ENCODE assay signal across 28 cellular contexts in the genomic region with DNA sequence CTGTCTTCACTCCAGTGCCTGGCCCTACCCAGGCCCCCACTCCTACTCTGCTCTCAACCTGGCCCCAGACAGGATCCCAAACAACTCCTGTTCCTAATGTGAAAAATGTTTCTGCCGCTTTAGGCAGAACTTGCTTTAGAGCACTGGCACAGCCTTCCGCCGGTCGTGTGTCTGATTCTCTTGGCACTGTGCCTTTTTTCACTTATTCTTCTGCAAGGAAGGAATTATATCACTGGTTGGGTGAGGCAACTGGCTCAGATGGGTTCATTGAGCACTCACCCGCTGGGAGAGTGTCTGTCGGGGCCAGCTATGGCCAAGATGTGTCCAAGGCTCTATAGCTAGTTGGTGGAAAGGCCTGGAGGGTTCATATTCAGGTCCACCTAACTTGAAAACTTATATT.
"Had no signal": no experiment of that assay in that cellular context is flagged by ENCODE, and none has a peak within 500 bp of the region (broad histone marks: within the 10 kb centered on the region; RNA-seq: fewer than 3 reads in every experiment).

No MANE protein-coding gene starts in this region.

- H3K9me3 Mint-ChIP-seq: activated naive CD4-positive, alpha-beta T cell treated with anti-CD3 and anti-CD28 coated beads, Interleukin-2, amount 50 U/mL, for 72 hours; activated T-helper 17 cell treated with anti-CD3 and anti-CD28 coated beads, Interleukin-2, amount 50 U/mL, for 72 hours; brain; natural killer cell treated with Interleukin-12 subunit alpha and Interleukin-12 subunit beta and Interleukin-15 and Interleukin-18, amount 100 ng/mL, for 72 hours; T-cell had no signal

- H3K27me3 ChIP-seq: neutrophil, ovary, spleen, testis, uterus had no signal

- H3K36me3 Mint-ChIP-seq: activated naive CD4-positive, alpha-beta T cell treated with anti-CD3 and anti-CD28 coated beads, Interleukin-2, amount 50 U/mL, for 72 hours; brain; natural killer cell treated with Interleukin-12 subunit alpha and Interleukin-12 subunit beta and Interleukin-15 and Interleukin-18, amount 100 ng/mL, for 72 hours; T-cell had no signal

- H3K4me3 Mint-ChIP-seq: activated CD8-positive, alpha-beta T cell treated with anti-CD3 and anti-CD28 coated beads, Interleukin-2, amount 10 ng/mL, durations not matched to agents 7 days and 5 days; brain; natural killer cell treated with Interleukin-12 subunit alpha and Interleukin-12 subunit beta and Interleukin-15 and Interleukin-18, amount 100 ng/mL, for 72 hours; T-cell had no signal

- ATAC-seq: activated CD8-positive, alpha-beta T cell treated with anti-CD3 and anti-CD28 coated beads, Interleukin-2, amount 10 ng/mL, durations not matched to agents 7 days and 5 days; activated naive CD4-positive, alpha-beta T cell treated with anti-CD3 and anti-CD28 coated beads, Interleukin-2, amount 50 U/mL, for 72 hours; activated T-helper 17 cell treated with anti-CD3 and anti-CD28 coated beads, Interleukin-2, amount 50 U/mL, for 72 hours; esophagus mucosa; natural killer cell treated with Interleukin-12 subunit alpha and Interleukin-12 subunit beta and Interleukin-15 and Interleukin-18, amount 100 ng/mL, for 72 hours; T-cell had no signal

- H3K36me3 ChIP-seq: neutrophil, ovary, spleen, uterus, WERI-Rb-1 had no signal

- H3K27me3 Mint-ChIP-seq: activated T-helper 17 cell treated with anti-CD3 and anti-CD28 coated beads, Interleukin-2, amount 50 U/mL, for 72 hours; natural killer cell treated with Interleukin-12 subunit alpha and Interleukin-12 subunit beta and Interleukin-15 and Interleukin-18, amount 100 ng/mL, for 72 hours had no signal

- H3K4me1 Mint-ChIP-seq: brain, T-cell had no signal

- H3K4me1 ChIP-seq: spleen, testis, uterus had no signal

- FAIRE-seq: frontal cortex, TTC549 had no signal

- H3K27ac ChIP-seq: neutrophil, ovary, spleen, testis, uterus, WERI-Rb-1 had no signal

- H3K9me3 ChIP-seq: neutrophil, ovary, spleen, testis, uterus had no signal

- H3K27ac Mint-ChIP-seq: activated CD8-positive, alpha-beta T cell treated with anti-CD3 and anti-CD28 coated beads, Interleukin-2, amount 10 ng/mL, durations not matched to agents 7 days and 5 days; activated naive CD4-positive, alpha-beta T cell treated with anti-CD3 and anti-CD28 coated beads, Interleukin-2, amount 50 U/mL, for 72 hours; activated T-helper 17 cell treated with anti-CD3 and anti-CD28 coated beads, Interleukin-2, amount 50 U/mL, for 72 hours; brain; natural killer cell treated with Interleukin-12 subunit alpha and Interleukin-12 subunit beta and Interleukin-15 and Interleukin-18, amount 100 ng/mL, for 72 hours; T-cell had no signal

- H3K4me3 ChIP-seq: ovary, spleen, testis, uterus had no signal

- DNase-seq: activated CD4-positive, alpha-beta T cell treated with anti-CD3 and anti-CD28 coated beads, Interleukin-2, amount 50 U/mL, for 1 hour; activated CD4-positive, CD25-positive, alpha-beta regulatory T cell treated with anti-CD3 and anti-CD28 coated beads, Interleukin-2, amount 50 U/mL, for 72 hours; activated CD8-positive, alpha-beta T cell treated with anti-CD3 and anti-CD28 coated beads, Interleukin-2, amount 10 ng/mL, durations not matched to agents 7 days and 5 days; activated T-cell treated with anti-CD3 and anti-CD28 coated beads, Interleukin-2, amount 50 U/mL, for 1 hour; aorta; dermis blood vessel endothelial cell; effector CD8-positive, alpha-beta T cell; glutamatergic neuron; hippocampal formation; mammary epithelial cell; midbrain; ovary; spleen; stimulated activated CD4-positive, alpha-beta T cell treated with anti-CD3 and anti-CD28 coated beads, Interleukin-4, amount 100 ng/mL, for 1 hour; stimulated activated naive CD4-positive, alpha-beta T cell; T-cell; testis; trophoblast cell; uterus; WERI-Rb-1 had no signal
